Comparison of ENCODE assay signal across 29 cellular contexts in genomic region chr2:46025683-46026082, GRCh38.
"Had no signal": no experiment of that assay in that cellular context is flagged by ENCODE, and none has a peak within 500 bp of the region (broad histone marks: within the 10 kb centered on the region; RNA-seq: fewer than 3 reads in every experiment).

No MANE protein-coding gene starts in this region.

- H3K4me1 Mint-ChIP-seq: activated naive CD4-positive, alpha-beta T cell treated with anti-CD3 and anti-CD28 coated beads, Interleukin-2, amount 50 U/mL, for 24 hours; activated naive CD8-positive, alpha-beta T cell treated with anti-CD3 and anti-CD28 coated beads, Interleukin-2, amount 50 U/mL, for 24 hours had no signal

- H3K4me1 ChIP-seq: foreskin keratinocyte had no signal

- H3K36me3 ChIP-seq: vagina had no signal

- H3K4me3 Mint-ChIP-seq: activated CD4-positive, alpha-beta memory T cell treated with anti-CD3 and anti-CD28 coated beads, Interleukin-2, amount 10 ng/mL, durations not matched to agents 7 days and 5 days; activated CD4-positive, alpha-beta T cell treated with anti-CD3 and anti-CD28 coated beads, Interleukin-2, amount 10 ng/mL, durations not matched to agents 7 days and 5 days; activated naive CD4-positive, alpha-beta T cell treated with anti-CD3 and anti-CD28 coated beads, Interleukin-2, amount 50 U/mL, for 24 hours; activated naive CD8-positive, alpha-beta T cell treated with anti-CD3 and anti-CD28 coated beads, Interleukin-2, amount 50 U/mL, for 24 hours; activated T-cell treated with anti-CD3 and anti-CD28 coated beads, Interleukin-2, amount 50 U/mL, for 24 hours; natural killer cell treated with Interleukin-12 subunit alpha and Interleukin-12 subunit beta and Interleukin-15 and Interleukin-18, amount 100 ng/mL, for 72 hours; T-helper 1 cell treated with Interleukin-12 subunit alpha and Interleukin-12 subunit beta and Interleukin-4 antibody, amounts not matched to agents 30 μg/mL and 1 μg/mL, for 36 hours; type B pancreatic cell; WTC11 had no signal

- H3K27me3 ChIP-seq: esophagus muscularis mucosa, foreskin keratinocyte, heart left ventricle, vagina had no signal

- H3K9me3 ChIP-seq: esophagus muscularis mucosa, heart left ventricle, left ventricle myocardium inferior, mucosa of descending colon, vagina had no signal

- H3K27me3 Mint-ChIP-seq: activated CD4-positive, alpha-beta memory T cell treated with anti-CD3 and anti-CD28 coated beads, Interleukin-2, amount 10 ng/mL, durations not matched to agents 7 days and 5 days; activated CD4-positive, alpha-beta T cell treated with anti-CD3 and anti-CD28 coated beads, Interleukin-2, amount 10 ng/mL, durations not matched to agents 7 days and 5 days; activated naive CD4-positive, alpha-beta T cell treated with anti-CD3 and anti-CD28 coated beads, Interleukin-2, amount 50 U/mL, for 24 hours; activated naive CD8-positive, alpha-beta T cell treated with anti-CD3 and anti-CD28 coated beads, Interleukin-2, amount 50 U/mL, for 24 hours; activated T-cell treated with anti-CD3 and anti-CD28 coated beads, Interleukin-2, amount 50 U/mL, for 24 hours; natural killer cell treated with Interleukin-12 subunit alpha and Interleukin-12 subunit beta and Interleukin-15 and Interleukin-18, amount 100 ng/mL, for 72 hours; type B pancreatic cell had no signal

- H3K9me3 Mint-ChIP-seq: activated naive CD4-positive, alpha-beta T cell treated with anti-CD3 and anti-CD28 coated beads, Interleukin-2, amount 50 U/mL, for 24 hours; activated naive CD8-positive, alpha-beta T cell treated with anti-CD3 and anti-CD28 coated beads, Interleukin-2, amount 50 U/mL, for 24 hours; activated T-cell treated with anti-CD3 and anti-CD28 coated beads, Interleukin-2, amount 50 U/mL, for 24 hours; natural killer cell treated with Interleukin-12 subunit alpha and Interleukin-12 subunit beta and Interleukin-15 and Interleukin-18, amount 100 ng/mL, for 72 hours; T-helper 1 cell treated with Interleukin-12 subunit alpha and Interleukin-12 subunit beta and Interleukin-4 antibody, amounts not matched to agents 30 μg/mL and 1 μg/mL, for 36 hours had no signal

- DNase-seq: activated CD4-positive, alpha-beta memory T cell treated with anti-CD3 and anti-CD28 coated beads, Interleukin-2, amount 10 ng/mL, durations not matched to agents 7 days and 5 days; activated CD4-positive, alpha-beta T cell treated with anti-CD3 and anti-CD28 coated beads for 1 hour; activated CD4-positive, alpha-beta T cell treated with anti-CD3 and anti-CD28 coated beads, Interleukin-2, amount 10 ng/mL, durations not matched to agents 7 days and 5 days; activated CD8-positive, alpha-beta memory T cell treated with anti-CD3 and anti-CD28 coated beads, Interleukin-2, amount 50 U/mL, for 48 hours; activated naive CD8-positive, alpha-beta T cell treated with anti-CD3 and anti-CD28 coated beads, Interleukin-2, amount 50 U/mL, for 24 hours; activated T-cell treated with anti-CD3 and anti-CD28 coated beads, Interleukin-2, amount 50 U/mL, for 24 hours; amygdala; caudate nucleus; cortex of kidney; foreskin keratinocyte; heart left ventricle; left ventricle myocardium inferior; mucosa of descending colon; retina; stimulated activated CD4-positive, alpha-beta T cell treated with anti-CD3 and anti-CD28 coated beads, Interleukin-12 subunit alpha, Interleukin-12 subunit beta, amount 100 ng/mL, for 4 hours; stimulated activated CD4-positive, alpha-beta T cell treated with anti-CD3 and anti-CD28 coated beads, Interleukin-4, amount 100 ng/mL, for 1 hour; stimulated activated naive CD8-positive, alpha-beta T cell treated with anti-CD3 and anti-CD28 coated beads, Interleukin-15, Interleukin-2, amounts not matched to agents 100 U/mL and 50 U/mL, for 24 hours; substantia nigra; T-helper 9 cell had no signal

- H3K4me3 ChIP-seq: esophagus muscularis mucosa, heart left ventricle, left ventricle myocardium inferior, lung, mucosa of descending colon, skin epidermis, vagina had no signal

- H3K36me3 Mint-ChIP-seq: activated naive CD4-positive, alpha-beta T cell treated with anti-CD3 and anti-CD28 coated beads, Interleukin-2, amount 50 U/mL, for 24 hours had no signal

- H3K27ac Mint-ChIP-seq: activated CD4-positive, alpha-beta memory T cell treated with anti-CD3 and anti-CD28 coated beads, Interleukin-2, amount 10 ng/mL, durations not matched to agents 7 days and 5 days; activated CD4-positive, alpha-beta T cell treated with anti-CD3 and anti-CD28 coated beads, Interleukin-2, amount 10 ng/mL, durations not matched to agents 7 days and 5 days; activated naive CD4-positive, alpha-beta T cell treated with anti-CD3 and anti-CD28 coated beads, Interleukin-2, amount 50 U/mL, for 24 hours; activated naive CD8-positive, alpha-beta T cell treated with anti-CD3 and anti-CD28 coated beads, Interleukin-2, amount 50 U/mL, for 24 hours; activated T-cell treated with anti-CD3 and anti-CD28 coated beads, Interleukin-2, amount 50 U/mL, for 24 hours; activated T-helper 2 cell treated with anti-CD3 and anti-CD28 coated beads, Interferon-gamma antibody, Interleukin-2, Interleukin-4, amounts not matched to agents 10 μg/mL and 5 μg/mL and 100 μg/mL, durations not matched to agents 14 hours and 24 hours and 36 hours; natural killer cell treated with Interleukin-12 subunit alpha and Interleukin-12 subunit beta and Interleukin-15 and Interleukin-18, amount 100 ng/mL, for 72 hours; T-helper 1 cell treated with Interleukin-12 subunit alpha and Interleukin-12 subunit beta and Interleukin-4 antibody, amounts not matched to agents 30 μg/mL and 1 μg/mL, for 36 hours; type B pancreatic cell; WTC11 had no signal

- H3K27ac ChIP-seq: esophagus muscularis mucosa, foreskin keratinocyte, heart left ventricle, left ventricle myocardium inferior, skin epidermis, vagina had no signal
